8 cellular contexts compared by ENCODE assay signal in genomic region chr17:77476920-77477805, GRCh38.
DNase-seq lines count a peak whose midpoint lies in the region; TF ChIP-seq lines count a peak whose summit lies in the region.

No MANE protein-coding gene starts in this region.

- TF ChIP-seq POLR2A in esophagus squamous epithelium (IDR thresholded peaks at IDR 0.05) = peak in 2 of 4 donors; percentile 28 to 51

- no peaks in the 10 kb centered on the region for H3K9me3 Mint-ChIP-seq in HFFc6
- H3K9me3 Mint-ChIP-seq in neural crest cell = no peaks in the 10 kb centered on the region

- H3K4me1 ChIP-seq in esophagus squamous epithelium = peaks cover 73 to 100% (median 92%) of the 10 kb centered on the region in 3 donors

- H3K36me3 ChIP-seq in esophagus squamous epithelium = peaks cover 2 to 7% (median 4%) of the 10 kb centered on the region in 3 donors

- H3K36me3 Mint-ChIP-seq in HFFc6 (ENCODE audit: low read depth) (peaks cover 7% of the 10 kb centered on the region), neural crest cell (ENCODE audit: low read depth) (peaks cover 3% of the 10 kb centered on the region)

- WGBS in esophagus squamous epithelium, 2 donors = 18 to 19% methylated on average over 15 to 22 of the region's 22 CpGs

- H3K27ac ChIP-seq in esophagus squamous epithelium = peak overlapping the region; percentile 74 to 91 (median 86)
- H3K27ac ChIP-seq in substantia nigra (ENCODE audit: low read depth, low read length, poor library complexity, severe bottlenecking) = no peak overlapping the region

- H3K27me3 ChIP-seq in esophagus squamous epithelium = peaks cover 0 to 3% (median 0%) of the 10 kb centered on the region in 4 donors

- TF ChIP-seq CTCF in HFFc6 (IDR thresholded peaks at IDR 0.05) (no peak), esophagus squamous epithelium (IDR thresholded peaks at IDR 0.05) (peak in 2 of 6 experiments; percentile 22 to 26), neural crest cell (conservative IDR thresholded peaks at IDR 0.05) (no peak)

- H3K9me3 ChIP-seq in esophagus squamous epithelium = no peaks in the 10 kb centered on the region

- H3K4me1 Mint-ChIP-seq in HFFc6 (ENCODE audit: low read depth) = peaks cover 79% of the 10 kb centered on the region
- H3K4me1 Mint-ChIP-seq in neural crest cell = peaks cover 84% of the 10 kb centered on the region

- H3K4me3 ChIP-seq in esophagus squamous epithelium = peak overlapping the region in 1 of 4 donors; percentile 28

- H3K4me3 Mint-ChIP-seq in HFFc6 (peak overlapping the region; percentile 87), neural crest cell (peak overlapping the region; percentile 79)

- intact Hi-C loops in esophagus squamous epithelium (cut with DNase I) = no loop called here

- H3K27ac Mint-ChIP-seq in HFFc6 = peak overlapping the region; percentile 98
- H3K27ac Mint-ChIP-seq in neural crest cell (ENCODE audit: unreplicated experiment) = peak overlapping the region; percentile 83

- H3K27me3 Mint-ChIP-seq in HFFc6 (ENCODE audit: insufficient read depth) (peaks cover 17% of the 10 kb centered on the region), neural crest cell (ENCODE audit: low read depth) (peaks cover 2% of the 10 kb centered on the region)

- DNase-seq in HFFc6 (peak; percentile 100), UCSD-AML1 (lab: John Stamatoyannopoulos, UW; ENCODE audit: unreplicated experiment) (peak; percentile 19), esophagus squamous epithelium (lab: John Stamatoyannopoulos, UW) (no peak), neural crest cell (ENCODE audit: low read depth, low spot score) (no peak), 8988T (no peak), substantia nigra (lab: John Stamatoyannopoulos, UW) (no peak), germinal center (ENCODE audit: low spot score) (no peak), NCI-H69 (lab: John Stamatoyannopoulos, UW) (no peak)

Comparison
In these comparisons a context has a peak if more than half of its experiments do, and no peak if none do; other contexts are left out.
1. DNase-seq: peak in HFFc6 (single experiment) and UCSD-AML1 (single experiment); none in esophagus squamous epithelium (single experiment), neural crest cell (single experiment), 8988T (single experiment), substantia nigra (0 of 49), germinal center (single experiment) and NCI-H69 (single experiment).